ENCODE assay signal across 8 cellular contexts in the genomic region with DNA sequence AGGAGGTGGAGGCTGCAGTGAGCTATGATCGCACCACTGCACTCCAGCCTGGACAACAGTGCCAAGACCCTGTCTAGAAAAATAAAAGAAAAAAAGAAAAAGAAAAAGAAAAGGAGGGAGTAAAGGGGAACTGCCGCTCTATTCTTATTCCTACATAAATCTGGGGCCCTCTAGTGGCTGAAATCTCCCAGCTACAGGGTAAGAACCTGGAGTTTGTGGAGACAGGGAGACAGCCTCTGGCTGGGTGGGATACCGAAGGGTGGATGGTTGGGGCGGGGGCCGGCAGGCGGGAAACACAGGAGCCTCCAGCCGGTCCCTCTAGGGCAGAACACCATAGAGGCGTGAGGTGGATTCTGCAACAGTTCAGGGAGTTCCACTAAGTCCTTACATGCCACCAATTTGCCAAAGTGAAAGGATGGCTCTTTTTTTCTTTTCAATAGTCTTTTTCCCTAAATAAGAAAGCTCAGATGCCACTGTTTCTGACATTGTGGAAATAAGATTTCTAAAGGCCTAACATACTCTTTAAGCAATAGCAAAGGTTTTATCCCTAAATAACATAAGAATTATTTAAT.
DNase-seq lines count a peak whose midpoint lies in the region; ATAC-seq, FAIRE-seq and TF ChIP-seq lines count a peak whose summit lies in the region.

No MANE protein-coding gene starts in this region.

- H3K4me1 ChIP-seq in A549 (no peaks in the 10 kb centered on the region), SK-N-SH (ENCODE audit: control insufficient read depth in 1 of 2, insufficient read depth in 2 of 2, low read depth in 1 of 2, low read length in 1 of 2) (peaks cover 0 to 3% of the 10 kb centered on the region in 2 experiments; a peak in 1 of 4 replicates), smooth muscle cell (ENCODE audit: low read depth) (no peaks in the 10 kb centered on the region)

- H2AFZ ChIP-seq in SK-N-SH (ENCODE audit: low read depth), result no peak overlapping the region
- H2AFZ ChIP-seq in smooth muscle cell (ENCODE audit: low read depth), result no peak overlapping the region

- no peaks in the 10 kb centered on the region for H3K27me3 ChIP-seq in SK-N-SH (ENCODE audit: insufficient read depth)
- no peaks in the 10 kb centered on the region for H3K27me3 ChIP-seq in smooth muscle cell (ENCODE audit: low read depth)

- TF ChIP-seq POLR2A in A549 (IDR thresholded peaks at IDR 0.05; ENCODE audit: low read length), result no peak
- TF ChIP-seq POLR2A in GM12891 (IDR thresholded peaks at IDR 0.05; ENCODE audit: low read depth, low read length), result no peak

- H4K20me1 ChIP-seq in SK-N-SH (ENCODE audit: insufficient read depth) (peaks cover 26% of the 10 kb centered on the region; the same call in 1 of the 2 replicates), smooth muscle cell (ENCODE audit: low read depth) (peaks cover 17% of the 10 kb centered on the region)

- H3K9me2 ChIP-seq in SK-N-SH, result no peaks in the 10 kb centered on the region

- peaks cover 3% of the 10 kb centered on the region; the same call in 1 of the 2 replicates for H3K79me2 ChIP-seq in SK-N-SH (ENCODE audit: insufficient read depth)
- H3K79me2 ChIP-seq in smooth muscle cell (ENCODE audit: low read depth), result no peaks in the 10 kb centered on the region

- POLR2A ChIA-PET in A549 (lab: Yijun Ruan, JAX) (no interaction called here), SK-N-SH (lab: Yijun Ruan, JAX) (no interaction called here)

- CTCF ChIA-PET in A549 (lab: Yijun Ruan, JAX) (interaction anchor here (0.6 to 1.5 kb wide), 21 partner anchors 8 to 888 kb away, joined by 3 to 8 read pairs (median 4); no protein-coding TSS in a partner anchor), SK-N-SH (lab: Yijun Ruan, JAX) (interaction anchor here (0.6 to 2.1 kb wide), 32 partner anchors 8 to 1762 kb away, joined by 3 to 13 read pairs (median 4); no protein-coding TSS in a partner anchor)

- H3K4me2 ChIP-seq in A549, result no peak overlapping the region
- no peak overlapping the region for H3K4me2 ChIP-seq in SK-N-SH
- no peak overlapping the region for H3K4me2 ChIP-seq in smooth muscle cell

- peak; percentile 75 to 93; a peak in 5 of 6 replicates for ATAC-seq in A549
- ATAC-seq in Right ventricle myocardium superior (ENCODE audit: poor library complexity), result peak; percentile 42

- H3K36me3 ChIP-seq in SK-N-SH (replicated peaks in 1 of 2; ENCODE audit: control insufficient read depth in 1 of 2, insufficient read depth in 2 of 2, low read length in 1 of 2) (peaks cover 31 to 63% of the 10 kb centered on the region in 2 experiments), smooth muscle cell (ENCODE audit: low read depth) (peaks cover 3% of the 10 kb centered on the region)

- H3K4me3 ChIP-seq in A549, result no peak overlapping the region
- H3K4me3 ChIP-seq in SK-N-SH (ENCODE audit: low read depth in 2 of 2, low read length in 1 of 2), result no peak overlapping the region
- H3K4me3 ChIP-seq in smooth muscle cell, result no peak overlapping the region

- intact Hi-C loops in Right ventricle myocardium superior (cut with DNase I), result no loop called here

- H3K9me3 ChIP-seq in A549 (no peaks in the 10 kb centered on the region), SK-N-SH (no peaks in the 10 kb centered on the region), smooth muscle cell (replicated peaks; ENCODE audit: low read depth) (no peaks in the 10 kb centered on the region)

- TF ChIP-seq EP300 in A549 (IDR thresholded peaks at IDR 0.05) (no peak), SK-N-SH (IDR thresholded peaks at IDR 0.05; ENCODE audit: borderline replicate concordance in 1 of 2, low read depth in 1 of 2, low read length in 1 of 2) (no peak)

- peak; percentile 28 to 30; a peak in 2 of 5 replicates for TF ChIP-seq RAD21 in A549 (conservative IDR thresholded peaks at IDR 0.05 in 1 of 2, IDR thresholded peaks at IDR 0.05 in 1 of 2)
- TF ChIP-seq RAD21 in SK-N-SH (IDR thresholded peaks at IDR 0.05; ENCODE audit: low read length), result peak; percentile 21

- H3K27ac ChIP-seq in A549, result no peak overlapping the region
- H3K27ac ChIP-seq in SK-N-SH (ENCODE audit: low read depth in 2 of 2, low read length in 1 of 2), result no peak overlapping the region
- H3K27ac ChIP-seq in smooth muscle cell (ENCODE audit: low read depth), result no peak overlapping the region

- DNase-seq in A549 (ENCODE audit: low read depth in 1 of 2, low spot score in 1 of 2) (peak; percentile 46 to 61), GM12891 (ENCODE audit: insufficient read length, low spot score) (no peak), SK-N-SH (peak; percentile 71), Right ventricle myocardium superior (no peak), smooth muscle cell (lab: John Stamatoyannopoulos, UW; ENCODE audit: unreplicated experiment) (no peak), NCI-H187 (lab: John Stamatoyannopoulos, UW) (no peak), NCI-H1436 (lab: John Stamatoyannopoulos, UW) (no peak), DMS153 (lab: John Stamatoyannopoulos, UW) (no peak)

- peaks cover 5% of the 10 kb centered on the region for H3F3A ChIP-seq in SK-N-SH (replicated peaks; ENCODE audit: insufficient read depth)
- no peaks in the 10 kb centered on the region for H3F3A ChIP-seq in smooth muscle cell (ENCODE audit: low read depth)

- H3K9ac ChIP-seq in SK-N-SH (no peak overlapping the region), smooth muscle cell (ENCODE audit: low read depth) (no peak overlapping the region)

- TF ChIP-seq CTCF in A549 (IDR thresholded peaks at IDR 0.05) (peak; percentile 54), SK-N-SH (IDR thresholded peaks at IDR 0.05) (peak; percentile 71), smooth muscle cell (IDR thresholded peaks at IDR 0.05; ENCODE audit: borderline replicate concordance, insufficient read depth, poor library complexity, severe bottlenecking) (peak; percentile 53)

- FAIRE-seq in A549 (lab: Jason Lieb, UNC) (no peak), GM12891 (lab: Jason Lieb, UNC) (no peak)

- 82% methylated on average over 8 of the region's 8 CpGs for WGBS in A549 (ENCODE audit: missing lambda C conversion rate)
- 69% methylated on average over 8 of the region's 8 CpGs for WGBS in SK-N-SH (ENCODE audit: low lambda C conversion rate)
- WGBS in smooth muscle cell (ENCODE audit: low lambda C conversion rate), result 75% methylated on average over 8 of the region's 8 CpGs

TF ChIP-seq in A549, 52 proteins besides CTCF, POLR2A, EP300 and RAD21:
- TF ChIP-seq, protein P1, sequence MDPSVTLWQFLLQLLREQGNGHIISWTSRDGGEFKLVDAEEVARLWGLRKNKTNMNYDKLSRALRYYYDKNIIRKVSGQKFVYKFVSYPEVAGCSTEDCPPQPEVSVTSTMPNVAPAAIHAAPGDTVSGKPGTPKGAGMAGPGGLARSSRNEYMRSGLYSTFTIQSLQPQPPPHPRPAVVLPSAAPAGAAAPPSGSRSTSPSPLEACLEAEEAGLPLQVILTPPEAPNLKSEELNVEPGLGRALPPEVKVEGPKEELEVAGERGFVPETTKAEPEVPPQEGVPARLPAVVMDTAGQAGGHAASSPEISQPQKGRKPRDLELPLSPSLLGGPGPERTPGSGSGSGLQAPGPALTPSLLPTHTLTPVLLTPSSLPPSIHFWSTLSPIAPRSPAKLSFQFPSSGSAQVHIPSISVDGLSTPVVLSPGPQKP (IDR thresholded peaks at IDR 0.05; ENCODE audit: low read depth, low read length), result no peak
- peak; percentile 33; the same call in 2 of the 3 replicates for TF ChIP-seq SMC3 (IDR thresholded peaks at IDR 0.05)
TF ChIP-seq in A549: peak in this region for 1.

TF ChIP-seq in GM12891, 5 proteins besides CTCF, POLR2A, EP300 and RAD21:
- TF ChIP-seq POLR2AphosphoS5 (IDR thresholded peaks at IDR 0.05; ENCODE audit: low read depth, low read length) (no peak), SPI1 (IDR thresholded peaks at IDR 0.05; ENCODE audit: low read depth, low read length) (0 out of 2 replicates have a peak, but pooled peaks have one; percentile 5)

TF ChIP-seq in SK-N-SH, 30 proteins besides CTCF, POLR2A, EP300 and RAD21 (continues in another document):
- TF ChIP-seq CHD2 (IDR thresholded peaks at IDR 0.05; ENCODE audit: low read length, partially characterized antibody), result no peak
- no peak for TF ChIP-seq NRF1 (IDR thresholded peaks at IDR 0.05; ENCODE audit: low read depth, low read length)
- no peak for TF ChIP-seq SIN3A (IDR thresholded peaks at IDR 0.05; ENCODE audit: borderline replicate concordance, low read depth, low read length)
- TF ChIP-seq, protein P2, sequence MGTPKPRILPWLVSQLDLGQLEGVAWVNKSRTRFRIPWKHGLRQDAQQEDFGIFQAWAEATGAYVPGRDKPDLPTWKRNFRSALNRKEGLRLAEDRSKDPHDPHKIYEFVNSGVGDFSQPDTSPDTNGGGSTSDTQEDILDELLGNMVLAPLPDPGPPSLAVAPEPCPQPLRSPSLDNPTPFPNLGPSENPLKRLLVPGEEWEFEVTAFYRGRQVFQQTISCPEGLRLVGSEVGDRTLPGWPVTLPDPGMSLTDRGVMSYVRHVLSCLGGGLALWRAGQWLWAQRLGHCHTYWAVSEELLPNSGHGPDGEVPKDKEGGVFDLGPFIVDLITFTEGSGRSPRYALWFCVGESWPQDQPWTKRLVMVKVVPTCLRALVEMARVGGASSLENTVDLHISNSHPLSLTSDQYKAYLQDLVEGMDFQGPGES (IDR thresholded peaks at IDR 0.05; ENCODE audit: low read depth, low read length), result no peak
- no peak for TF ChIP-seq TAF1 (IDR thresholded peaks at IDR 0.05; ENCODE audit: borderline replicate concordance, low read depth, low read length)
- no peak for TF ChIP-seq FOXJ3 (CRISPR knock-in tag; IDR thresholded peaks at IDR 0.05)
- no peak for TF ChIP-seq YY1 (IDR thresholded peaks at IDR 0.05; ENCODE audit: low read depth)
- TF ChIP-seq, protein P3, sequence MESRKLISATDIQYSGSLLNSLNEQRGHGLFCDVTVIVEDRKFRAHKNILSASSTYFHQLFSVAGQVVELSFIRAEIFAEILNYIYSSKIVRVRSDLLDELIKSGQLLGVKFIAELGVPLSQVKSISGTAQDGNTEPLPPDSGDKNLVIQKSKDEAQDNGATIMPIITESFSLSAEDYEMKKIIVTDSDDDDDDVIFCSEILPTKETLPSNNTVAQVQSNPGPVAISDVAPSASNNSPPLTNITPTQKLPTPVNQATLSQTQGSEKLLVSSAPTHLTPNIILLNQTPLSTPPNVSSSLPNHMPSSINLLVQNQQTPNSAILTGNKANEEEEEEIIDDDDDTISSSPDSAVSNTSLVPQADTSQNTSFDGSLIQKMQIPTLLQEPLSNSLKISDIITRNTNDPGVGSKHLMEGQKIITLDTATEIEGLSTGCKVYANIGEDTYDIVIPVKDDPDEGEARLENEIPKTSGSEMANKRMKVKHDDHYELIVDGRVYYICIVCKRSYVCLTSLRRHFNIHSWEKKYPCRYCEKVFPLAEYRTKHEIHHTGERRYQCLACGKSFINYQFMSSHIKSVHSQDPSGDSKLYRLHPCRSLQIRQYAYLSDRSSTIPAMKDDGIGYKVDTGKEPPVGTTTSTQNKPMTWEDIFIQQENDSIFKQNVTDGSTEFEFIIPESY (IDR thresholded peaks at IDR 0.05; ENCODE audit: borderline replicate concordance, low read depth), result no peak

Comparison
In these comparisons a context has a peak if more than half of its experiments do, and no peak if none do; other contexts are left out.
1. DNase-seq: peak in A549 (2 of 2) and SK-N-SH (single experiment); none in GM12891 (single experiment), Right ventricle myocardium superior (single experiment), smooth muscle cell (single experiment), NCI-H187 (0 of 2), NCI-H1436 (single experiment) and DMS153 (single experiment).
2. Peak in every context shown above with its lines, with median percentiles within 50 percentile points of each other: CTCF ChIP-seq.